9 cellular contexts compared by ENCODE assay signal in genomic region chr3:190585771-190586630, GRCh38.
DNase-seq lines count a peak whose midpoint lies in the region; ATAC-seq, FAIRE-seq and TF ChIP-seq lines count a peak whose summit lies in the region.
"Had no signal": no experiment of that assay in that cellular context is flagged by ENCODE, and none has a peak within 500 bp of the region (broad histone marks: within the 10 kb centered on the region; RNA-seq: fewer than 3 reads in every experiment).

No MANE protein-coding gene starts in this region.

- H3K9me3 ChIP-seq in Caco-2: no peaks in the 10 kb centered on the region
- H3K9me3 ChIP-seq in SK-N-MC (ENCODE audit: low read depth, low read length): no peaks in the 10 kb centered on the region

- H3K36me3 Mint-ChIP-seq in Caco-2 (ENCODE audit: insufficient read depth, unreplicated experiment) (no peaks in the 10 kb centered on the region), natural killer cell (no peaks in the 10 kb centered on the region)

- no peaks in the 10 kb centered on the region for H3K4me1 ChIP-seq in Caco-2

- H3K4me3 ChIP-seq in Caco-2 (ENCODE audit: low read depth, low read length) (no peak overlapping the region), SK-N-MC (no peak overlapping the region), bronchial epithelial cell (ENCODE audit: low read depth, low read length) (no peak overlapping the region)

- peak; percentile 93 for FAIRE-seq in bronchial epithelial cell (lab: Jason Lieb, UNC)

- H3K36me3 ChIP-seq in Caco-2 (ENCODE audit: control insufficient read depth, insufficient read depth, low read length): no peaks in the 10 kb centered on the region
- H3K36me3 ChIP-seq in SK-N-MC (ENCODE audit: insufficient read depth, low read length): peaks cover 10% of the 10 kb centered on the region; the same call in 1 of the 2 replicates
- H3K36me3 ChIP-seq in bronchial epithelial cell (ENCODE audit: control insufficient read depth, insufficient read depth, low read length): peaks cover 1% of the 10 kb centered on the region

- H3K9ac ChIP-seq in SK-N-MC (ENCODE audit: insufficient read length): no peak overlapping the region

- H3K27ac ChIP-seq in SK-N-MC: peak overlapping the region; percentile 27; the same call in 1 of the 2 replicates

- H3K9me3 Mint-ChIP-seq in Caco-2 (ENCODE audit: unreplicated experiment): no peaks in the 10 kb centered on the region
- H3K9me3 Mint-ChIP-seq in natural killer cell: no peaks in the 10 kb centered on the region
- H3K9me3 Mint-ChIP-seq: IgD-negative memory B cell had no signal

- POLR2A ChIA-PET in Caco-2 (lab: Charles Lee): interaction anchor here (0.7 kb wide), 1 partner anchor 28 kb away, joined by 3 read pairs; no protein-coding TSS in a partner anchor

- peaks cover 10% of the 10 kb centered on the region for H3K4me1 Mint-ChIP-seq in Caco-2 (ENCODE audit: low read depth, unreplicated experiment)
- H3K4me1 Mint-ChIP-seq in natural killer cell: peaks cover 22 to 26% of the 10 kb centered on the region in 2 donors

- H3K27me3 Mint-ChIP-seq in Caco-2 (ENCODE audit: insufficient read depth, unreplicated experiment) (no peaks in the 10 kb centered on the region), natural killer cell (ENCODE audit: low read depth in 2 of 2) (no peaks in the 10 kb centered on the region)
- H3K27me3 Mint-ChIP-seq: IgD-negative memory B cell had no signal

- H3K27ac Mint-ChIP-seq in Caco-2 (ENCODE audit: unreplicated experiment) (no peak overlapping the region), natural killer cell (peak overlapping the region; percentile 57 to 82)

- CTCF ChIA-PET in Caco-2 (lab: Charles Lee): no interaction called here

- no peak overlapping the region for H3K4me3 Mint-ChIP-seq in Caco-2 (ENCODE audit: unreplicated experiment)
- no peak overlapping the region for H3K4me3 Mint-ChIP-seq in natural killer cell

- ATAC-seq in HG02981 (IDR thresholded peaks at IDR 0.05; ENCODE audit: unreplicated experiment) (peak; percentile 37), natural killer cell (peak in 2 of 3 donors; percentile 57 to 76), HG03460 (IDR thresholded peaks at IDR 0.05; ENCODE audit: unreplicated experiment) (no peak)

- DNase-seq in Caco-2 (peak; percentile 24 to 54), SK-N-MC (ENCODE audit: low read depth, low spot score) (no peak), bronchial epithelial cell (ENCODE audit: low read depth) (peak; percentile 96), natural killer cell (no peak), COR-L47 (lab: John Stamatoyannopoulos, UW) (no peak), NCI-H345 (lab: John Stamatoyannopoulos, UW) (no peak)

- no TSS peak for BruUV-seq in Caco-2 (replicated peaks; lab: Mats Ljungman, UMichigan)

- H3K27me3 ChIP-seq in Caco-2 (replicated peaks; ENCODE audit: control insufficient read depth, insufficient read depth, low read length) (no peaks in the 10 kb centered on the region), bronchial epithelial cell (ENCODE audit: control insufficient read depth, insufficient read depth, low read length) (no peaks in the 10 kb centered on the region)

- no peak for TF ChIP-seq CTCF in Caco-2 (IDR thresholded peaks at IDR 0.05; ENCODE audit: insufficient read depth in 1 of 2, low read depth in 1 of 2, low read length in 1 of 2, severe bottlenecking in 1 of 2, unreplicated experiment in 1 of 2)
- TF ChIP-seq CTCF in bronchial epithelial cell (IDR thresholded peaks at IDR 0.05; ENCODE audit: insufficient read depth, low read length, severe bottlenecking): no peak
- no peak for TF ChIP-seq CTCF in natural killer cell (IDR thresholded peaks at IDR 0.05)

- intact Hi-C loops in Caco-2 (cut with micrococcal nuclease; ENCODE audit: unreplicated experiment): no loop called here
- intact Hi-C loops in natural killer cell (cut with micrococcal nuclease): no loop called here

Comparison
In these comparisons a context has a peak if more than half of its experiments do, and no peak if none do; other contexts are left out.
1. DNase-seq: peak in Caco-2 (2 of 2) and bronchial epithelial cell (single experiment); none in SK-N-MC (single experiment), natural killer cell (single experiment), COR-L47 (single experiment) and NCI-H345 (single experiment).